ENCODE assay signal across 1 cellular context in the genomic region with DNA sequence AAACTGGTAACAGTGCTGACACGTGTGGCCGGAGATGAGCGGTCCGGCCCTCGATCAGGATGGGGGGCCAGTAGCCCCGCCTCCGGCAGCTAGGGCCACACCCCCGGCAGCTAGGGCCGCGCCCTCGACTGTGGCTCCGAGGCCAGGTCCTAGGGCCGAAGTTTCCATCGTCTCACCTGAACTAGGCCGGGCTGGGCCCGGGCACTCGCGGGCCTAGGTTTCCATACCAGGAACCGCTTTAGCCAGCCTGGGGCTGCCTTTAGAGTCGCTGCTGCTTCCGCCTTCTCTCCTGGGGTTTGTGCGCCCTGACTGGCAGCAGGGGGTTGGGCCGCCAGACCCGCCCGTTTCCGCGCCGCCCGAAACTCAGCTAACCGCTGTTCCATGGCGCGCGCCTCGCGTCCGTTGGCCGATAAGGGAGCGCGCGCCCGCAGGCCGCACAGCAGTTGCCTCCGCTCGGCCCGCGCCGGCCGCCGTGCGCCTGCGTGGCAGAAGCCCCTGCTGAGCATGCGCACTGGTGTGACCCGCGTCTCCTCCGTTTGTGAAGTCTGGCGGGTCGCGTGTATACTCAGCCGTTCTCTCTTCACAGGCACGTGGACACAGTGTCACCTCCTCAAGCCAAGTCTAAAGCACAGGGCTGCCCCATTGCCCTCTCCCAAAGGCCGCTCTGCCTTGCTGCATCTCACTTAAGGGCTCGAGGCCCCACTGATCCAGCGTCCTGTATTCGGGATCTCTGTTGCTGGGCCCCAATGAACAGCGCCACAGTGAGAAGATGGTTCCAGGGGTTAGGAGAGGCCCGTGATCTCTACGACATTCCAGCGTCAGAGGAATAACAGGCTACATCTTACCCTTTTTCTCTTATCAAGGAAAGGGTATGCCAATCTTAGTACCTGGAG.
TF ChIP-seq lines count a peak whose summit lies in the region.

Gene SAYSD1, minus strand, starts transcription at position 480 of the 893 bp plus-strand sequence. Its CDS starts 97 bp downstream, at position 383.

TF ChIP-seq in HepG2, 621 proteins besides CTCF, POLR2A, EP300 and RAD21 (continued from another document and continues in another):
- TF ChIP-seq ZNF512B (CRISPR knock-in tag; IDR thresholded peaks at IDR 0.05; ENCODE audit: borderline replicate concordance) (0 out of 2 replicates have a peak, but pooled peaks have one; percentile 59), ZNF513 (CRISPR knock-in tag; conservative IDR thresholded peaks at IDR 0.05) (no peak), CBX1 (IDR thresholded peaks at IDR 0.05; ENCODE audit: low read depth) (no peak), ZNF430 (CRISPR knock-in tag; IDR thresholded peaks at IDR 0.05) (peak; percentile 82; the same call in 1 of the 2 replicates), TFAP4 (IDR thresholded peaks at IDR 0.05; ENCODE audit: borderline replicate concordance, low read depth) (no peak; the same call in 1 of the 2 replicates), NFYB (CRISPR knock-in tag; IDR thresholded peaks at IDR 0.05) (no peak), CBX5 (CRISPR knock-in tag; IDR thresholded peaks at IDR 0.05; ENCODE audit: borderline replicate concordance) (peak; percentile 30; the same call in 1 of the 2 replicates), ZNF740 (CRISPR knock-in tag; IDR thresholded peaks at IDR 0.05) (peak; percentile 75), FOXO1 (CRISPR knock-in tag; IDR thresholded peaks at IDR 0.05) (0 out of 2 replicates have a peak, but pooled peaks have one; percentile 22), ZBTB40 (IDR thresholded peaks at IDR 0.05) (no peak), ZBTB40 (CRISPR knock-in tag; IDR thresholded peaks at IDR 0.05) (peak; percentile 92), RNF2 (conservative IDR thresholded peaks at IDR 0.05; ENCODE audit: low read depth) (peak; percentile 98)
- TF ChIP-seq, protein P1, sequence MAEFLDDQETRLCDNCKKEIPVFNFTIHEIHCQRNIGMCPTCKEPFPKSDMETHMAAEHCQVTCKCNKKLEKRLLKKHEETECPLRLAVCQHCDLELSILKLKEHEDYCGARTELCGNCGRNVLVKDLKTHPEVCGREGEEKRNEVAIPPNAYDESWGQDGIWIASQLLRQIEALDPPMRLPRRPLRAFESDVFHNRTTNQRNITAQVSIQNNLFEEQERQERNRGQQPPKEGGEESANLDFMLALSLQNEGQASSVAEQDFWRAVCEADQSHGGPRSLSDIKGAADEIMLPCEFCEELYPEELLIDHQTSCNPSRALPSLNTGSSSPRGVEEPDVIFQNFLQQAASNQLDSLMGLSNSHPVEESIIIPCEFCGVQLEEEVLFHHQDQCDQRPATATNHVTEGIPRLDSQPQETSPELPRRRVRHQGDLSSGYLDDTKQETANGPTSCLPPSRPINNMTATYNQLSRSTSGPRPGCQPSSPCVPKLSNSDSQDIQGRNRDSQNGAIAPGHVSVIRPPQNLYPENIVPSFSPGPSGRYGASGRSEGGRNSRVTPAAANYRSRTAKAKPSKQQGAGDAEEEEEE (CRISPR knock-in tag; IDR thresholded peaks at IDR 0.05; ENCODE audit: borderline replicate concordance) = no peak
- TF ChIP-seq, protein P2, sequence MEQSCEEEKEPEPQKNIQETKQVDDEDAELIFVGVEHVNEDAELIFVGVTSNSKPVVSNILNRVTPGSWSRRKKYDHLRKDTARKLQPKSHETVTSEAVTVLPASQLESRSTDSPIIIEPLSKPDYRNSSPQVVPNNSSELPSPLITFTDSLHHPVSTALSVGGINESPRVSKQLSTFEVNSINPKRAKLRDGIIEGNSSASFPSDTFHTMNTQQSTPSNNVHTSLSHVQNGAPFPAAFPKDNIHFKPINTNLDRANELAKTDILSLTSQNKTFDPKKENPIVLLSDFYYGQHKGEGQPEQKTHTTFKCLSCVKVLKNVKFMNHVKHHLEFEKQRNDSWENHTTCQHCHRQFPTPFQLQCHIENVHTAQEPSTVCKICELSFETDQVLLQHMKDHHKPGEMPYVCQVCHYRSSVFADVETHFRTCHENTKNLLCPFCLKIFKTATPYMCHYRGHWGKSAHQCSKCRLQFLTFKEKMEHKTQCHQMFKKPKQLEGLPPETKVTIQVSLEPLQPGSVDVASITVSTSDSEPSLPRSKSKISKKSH (CRISPR knock-in tag; IDR thresholded peaks at IDR 0.05; ENCODE audit: borderline replicate concordance) = peak; percentile 94; the same call in 1 of the 2 replicates
- TF ChIP-seq, protein P3, sequence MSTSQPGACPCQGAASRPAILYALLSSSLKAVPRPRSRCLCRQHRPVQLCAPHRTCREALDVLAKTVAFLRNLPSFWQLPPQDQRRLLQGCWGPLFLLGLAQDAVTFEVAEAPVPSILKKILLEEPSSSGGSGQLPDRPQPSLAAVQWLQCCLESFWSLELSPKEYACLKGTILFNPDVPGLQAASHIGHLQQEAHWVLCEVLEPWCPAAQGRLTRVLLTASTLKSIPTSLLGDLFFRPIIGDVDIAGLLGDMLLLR (CRISPR knock-in tag; IDR thresholded peaks at IDR 0.05) = peak; percentile 98
- TF ChIP-seq, protein P4, sequence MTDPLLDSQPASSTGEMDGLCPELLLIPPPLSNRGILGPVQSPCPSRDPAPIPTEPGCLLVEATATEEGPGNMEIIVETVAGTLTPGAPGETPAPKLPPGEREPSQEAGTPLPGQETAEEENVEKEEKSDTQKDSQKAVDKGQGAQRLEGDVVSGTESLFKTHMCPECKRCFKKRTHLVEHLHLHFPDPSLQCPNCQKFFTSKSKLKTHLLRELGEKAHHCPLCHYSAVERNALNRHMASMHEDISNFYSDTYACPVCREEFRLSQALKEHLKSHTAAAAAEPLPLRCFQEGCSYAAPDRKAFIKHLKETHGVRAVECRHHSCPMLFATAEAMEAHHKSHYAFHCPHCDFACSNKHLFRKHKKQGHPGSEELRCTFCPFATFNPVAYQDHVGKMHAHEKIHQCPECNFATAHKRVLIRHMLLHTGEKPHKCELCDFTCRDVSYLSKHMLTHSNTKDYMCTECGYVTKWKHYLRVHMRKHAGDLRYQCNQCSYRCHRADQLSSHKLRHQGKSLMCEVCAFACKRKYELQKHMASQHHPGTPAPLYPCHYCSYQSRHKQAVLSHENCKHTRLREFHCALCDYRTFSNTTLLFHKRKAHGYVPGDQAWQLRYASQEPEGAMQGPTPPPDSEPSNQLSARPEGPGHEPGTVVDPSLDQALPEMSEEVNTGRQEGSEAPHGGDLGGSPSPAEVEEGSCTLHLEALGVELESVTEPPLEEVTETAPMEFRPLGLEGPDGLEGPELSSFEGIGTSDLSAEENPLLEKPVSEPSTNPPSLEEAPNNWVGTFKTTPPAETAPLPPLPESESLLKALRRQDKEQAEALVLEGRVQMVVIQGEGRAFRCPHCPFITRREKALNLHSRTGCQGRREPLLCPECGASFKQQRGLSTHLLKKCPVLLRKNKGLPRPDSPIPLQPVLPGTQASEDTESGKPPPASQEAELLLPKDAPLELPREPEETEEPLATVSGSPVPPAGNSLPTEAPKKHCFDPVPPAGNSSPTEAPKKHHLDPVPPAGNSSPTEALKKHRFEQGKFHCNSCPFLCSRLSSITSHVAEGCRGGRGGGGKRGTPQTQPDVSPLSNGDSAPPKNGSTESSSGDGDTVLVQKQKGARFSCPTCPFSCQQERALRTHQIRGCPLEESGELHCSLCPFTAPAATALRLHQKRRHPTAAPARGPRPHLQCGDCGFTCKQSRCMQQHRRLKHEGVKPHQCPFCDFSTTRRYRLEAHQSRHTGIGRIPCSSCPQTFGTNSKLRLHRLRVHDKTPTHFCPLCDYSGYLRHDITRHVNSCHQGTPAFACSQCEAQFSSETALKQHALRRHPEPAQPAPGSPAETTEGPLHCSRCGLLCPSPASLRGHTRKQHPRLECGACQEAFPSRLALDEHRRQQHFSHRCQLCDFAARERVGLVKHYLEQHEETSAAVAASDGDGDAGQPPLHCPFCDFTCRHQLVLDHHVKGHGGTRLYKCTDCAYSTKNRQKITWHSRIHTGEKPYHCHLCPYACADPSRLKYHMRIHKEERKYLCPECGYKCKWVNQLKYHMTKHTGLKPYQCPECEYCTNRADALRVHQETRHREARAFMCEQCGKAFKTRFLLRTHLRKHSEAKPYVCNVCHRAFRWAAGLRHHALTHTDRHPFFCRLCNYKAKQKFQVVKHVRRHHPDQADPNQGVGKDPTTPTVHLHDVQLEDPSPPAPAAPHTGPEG (CRISPR knock-in tag; IDR thresholded peaks at IDR 0.05) = peak; percentile 88
